ENCODE assay signal across 15 cellular contexts in the genomic region with DNA sequence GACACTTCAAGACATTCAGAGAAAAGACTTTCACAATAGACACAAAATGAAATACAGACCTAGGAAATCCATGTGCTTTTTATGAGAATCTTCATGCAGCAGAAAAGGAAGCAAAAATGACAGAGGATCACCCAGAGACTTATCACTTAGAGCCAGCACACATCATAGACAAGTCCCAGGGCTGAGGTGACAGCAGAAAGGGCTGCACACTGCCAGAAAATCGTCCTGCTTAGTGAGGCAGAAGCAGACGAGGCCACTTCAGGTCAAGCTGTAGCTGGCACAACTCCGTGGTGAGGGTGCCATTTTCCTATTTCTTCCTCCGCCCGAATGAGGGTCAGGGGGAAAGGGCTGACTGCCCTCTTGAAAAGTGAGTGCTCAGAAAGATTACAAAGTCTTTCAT.
DNase-seq lines count a peak whose midpoint lies in the region; ATAC-seq and TF ChIP-seq lines count a peak whose summit lies in the region.
"Had no signal": no experiment of that assay in that cellular context is flagged by ENCODE, and none has a peak within 500 bp of the region (broad histone marks: within the 10 kb centered on the region; RNA-seq: fewer than 3 reads in every experiment).

No MANE protein-coding gene starts in this region.

- peaks cover under 1% of the 10 kb centered on the region for H3K9me3 Mint-ChIP-seq in activated CD4-positive, alpha-beta T cell treated with anti-CD3 and anti-CD28 coated beads for 36 hours (ENCODE audit: low read depth)
- H3K9me3 Mint-ChIP-seq in activated CD4-positive, alpha-beta T cell treated with anti-CD3 and anti-CD28 coated beads, Interleukin-2, amount 10 ng/mL, durations not matched to agents 7 days and 5 days: peaks cover 11% of the 10 kb centered on the region
- H3K9me3 Mint-ChIP-seq: CD8-positive, alpha-beta T cell had no signal

- H3K4me3 ChIP-seq in endocrine pancreas (ENCODE audit: control insufficient read depth, insufficient read depth, low read length) (peak overlapping the region; percentile 70), testis (no peak overlapping the region), vagina (no peak overlapping the region), esophagus squamous epithelium (no peak overlapping the region)
- H3K4me3 ChIP-seq: cardiac muscle cell had no signal

- CTCF ChIA-PET in activated CD4-positive, alpha-beta T cell treated with anti-CD3 and anti-CD28 coated beads for 36 hours (lab: Charles Lee): interaction anchor here (2.8 kb wide), 1 partner anchor 10 kb away, joined by 12 read pairs; no protein-coding TSS in a partner anchor
- CTCF ChIA-PET in activated CD4-positive, alpha-beta T cell treated with anti-CD3 and anti-CD28 coated beads, Interleukin-2, amount 10 ng/mL, durations not matched to agents 7 days and 5 days (lab: Charles Lee): no interaction called here

- no peaks in the 10 kb centered on the region for H3K36me3 Mint-ChIP-seq in activated CD4-positive, alpha-beta T cell treated with anti-CD3 and anti-CD28 coated beads for 36 hours (ENCODE audit: low read depth)
- H3K36me3 Mint-ChIP-seq in activated CD4-positive, alpha-beta T cell treated with anti-CD3 and anti-CD28 coated beads, Interleukin-2, amount 10 ng/mL, durations not matched to agents 7 days and 5 days (ENCODE audit: low read depth): peaks cover 3% of the 10 kb centered on the region
- H3K36me3 Mint-ChIP-seq: CD8-positive, alpha-beta T cell had no signal

- H3K4me1 Mint-ChIP-seq in activated CD4-positive, alpha-beta T cell treated with anti-CD3 and anti-CD28 coated beads for 36 hours: peaks cover 16% of the 10 kb centered on the region
- peaks cover 33% of the 10 kb centered on the region for H3K4me1 Mint-ChIP-seq in activated CD4-positive, alpha-beta T cell treated with anti-CD3 and anti-CD28 coated beads, Interleukin-2, amount 10 ng/mL, durations not matched to agents 7 days and 5 days

- H3K27ac Mint-ChIP-seq in activated CD4-positive, alpha-beta T cell treated with anti-CD3 and anti-CD28 coated beads for 36 hours: peak overlapping the region; percentile 30
- H3K27ac Mint-ChIP-seq in activated CD4-positive, alpha-beta T cell treated with anti-CD3 and anti-CD28 coated beads, Interleukin-2, amount 10 ng/mL, durations not matched to agents 7 days and 5 days: no peak overlapping the region
- H3K27ac Mint-ChIP-seq: CD8-positive, alpha-beta T cell had no signal

- intact Hi-C loops in activated CD4-positive, alpha-beta T cell treated with anti-CD3 and anti-CD28 coated beads for 36 hours (cut with DNase I, micrococcal nuclease): no loop called here
- intact Hi-C loops in testis (cut with DNase I; ENCODE audit: low total_unique reads) (no loop called here), vagina (cut with DNase I) (no loop called here), esophagus squamous epithelium (cut with DNase I) (loop anchor here (10.0 kb wide), 1 partner anchor 381 kb away; no protein-coding TSS in a partner anchor)

- no peak overlapping the region for H3K4me3 Mint-ChIP-seq in activated CD4-positive, alpha-beta T cell treated with anti-CD3 and anti-CD28 coated beads for 36 hours
- H3K4me3 Mint-ChIP-seq in activated CD4-positive, alpha-beta T cell treated with anti-CD3 and anti-CD28 coated beads, Interleukin-2, amount 10 ng/mL, durations not matched to agents 7 days and 5 days: no peak overlapping the region
- H3K4me3 Mint-ChIP-seq: CD8-positive, alpha-beta T cell had no signal

- H3K9ac ChIP-seq in endocrine pancreas (ENCODE audit: control insufficient read depth, insufficient read depth, low read length): peak overlapping the region; percentile 31

- H3K9me3 ChIP-seq in endocrine pancreas (ENCODE audit: control insufficient read depth, low read length) (no peaks in the 10 kb centered on the region), testis (no peaks in the 10 kb centered on the region), vagina (no peaks in the 10 kb centered on the region), esophagus squamous epithelium (no peaks in the 10 kb centered on the region)

- no peak for ATAC-seq in activated CD4-positive, alpha-beta T cell treated with anti-CD3 and anti-CD28 coated beads for 36 hours
- ATAC-seq in GM19397 (IDR thresholded peaks at IDR 0.05; ENCODE audit: unreplicated experiment): no peak
- ATAC-seq: CD8-positive, alpha-beta T cell had no signal

- H3K27me3 Mint-ChIP-seq in activated CD4-positive, alpha-beta T cell treated with anti-CD3 and anti-CD28 coated beads for 36 hours: no peaks in the 10 kb centered on the region
- H3K27me3 Mint-ChIP-seq in activated CD4-positive, alpha-beta T cell treated with anti-CD3 and anti-CD28 coated beads, Interleukin-2, amount 10 ng/mL, durations not matched to agents 7 days and 5 days: no peaks in the 10 kb centered on the region

- H3K4me1 ChIP-seq in endocrine pancreas (ENCODE audit: control insufficient read depth, insufficient read depth, low read length) (no peaks in the 10 kb centered on the region), testis (peaks cover 10% of the 10 kb centered on the region), vagina (no peaks in the 10 kb centered on the region), esophagus squamous epithelium (no peaks in the 10 kb centered on the region)

- peak overlapping the region; percentile 26 to 42 for H3K27ac ChIP-seq in testis
- H3K27ac ChIP-seq in vagina: no peak overlapping the region
- no peak overlapping the region for H3K27ac ChIP-seq in esophagus squamous epithelium
- H3K27ac ChIP-seq: cardiac muscle cell had no signal

- no peak for TF ChIP-seq CTCF in testis (IDR thresholded peaks at IDR 0.05)
- no peak for TF ChIP-seq CTCF in vagina (IDR thresholded peaks at IDR 0.05)
- TF ChIP-seq CTCF in esophagus squamous epithelium (IDR thresholded peaks at IDR 0.05): no peak

- TF ChIP-seq POLR2A in testis (IDR thresholded peaks at IDR 0.05) (no peak), vagina (IDR thresholded peaks at IDR 0.05) (no peak), esophagus squamous epithelium (IDR thresholded peaks at IDR 0.05) (no peak)

- no peak for DNase-seq in activated CD4-positive, alpha-beta T cell treated with anti-CD3 and anti-CD28 coated beads for 36 hours
- no peak for DNase-seq in activated CD4-positive, alpha-beta T cell treated with anti-CD3 and anti-CD28 coated beads, Interleukin-2, amount 10 ng/mL, durations not matched to agents 7 days and 5 days
- DNase-seq in NCI-H2227 treated with DMSO at 0.1 percent for 48 hours (lab: John Stamatoyannopoulos, UW) (peak; percentile 53), testis (peak; percentile 51), vagina (ENCODE audit: extremely low spot score in 2 of 2) (no peak), esophagus squamous epithelium (lab: John Stamatoyannopoulos, UW) (no peak)
- DNase-seq: activated CD4-positive, alpha-beta T cell treated with anti-CD3 and anti-CD28 coated beads, Interleukin-2, amount 50 U/mL, for 48 hours; activated gamma-delta T cell treated with Interleukin-2 at 50 U/mL for 16 hours; amniotic stem cell; CD8-positive, alpha-beta T cell; foreskin melanocyte; NK-92 treated with Interleukin-12 subunit alpha and Interleukin-12 subunit beta, amount 100 ng/mL, for 24 hours had no signal

- POLR2A ChIA-PET in activated CD4-positive, alpha-beta T cell treated with anti-CD3 and anti-CD28 coated beads for 36 hours (lab: Charles Lee): no interaction called here
- POLR2A ChIA-PET in activated CD4-positive, alpha-beta T cell treated with anti-CD3 and anti-CD28 coated beads, Interleukin-2, amount 10 ng/mL, durations not matched to agents 7 days and 5 days (lab: Charles Lee): no interaction called here

- WGBS in testis, 2 donors: 33 to 58% methylated on average over 5 of the region's 5 CpGs
- 38 to 57% methylated on average over 5 of the region's 5 CpGs for WGBS in esophagus squamous epithelium, 2 donors

- H3K36me3 ChIP-seq in endocrine pancreas (ENCODE audit: control insufficient read depth, insufficient read depth, low read length) (no peaks in the 10 kb centered on the region), testis (ENCODE audit: low read depth, missing control alignments) (no peaks in the 10 kb centered on the region), vagina (no peaks in the 10 kb centered on the region), esophagus squamous epithelium (no peaks in the 10 kb centered on the region)
- H3K36me3 ChIP-seq: cardiac muscle cell had no signal

- H3K27me3 ChIP-seq in endocrine pancreas (ENCODE audit: control insufficient read depth, insufficient read depth, low read length): no peaks in the 10 kb centered on the region
- H3K27me3 ChIP-seq in testis: no peaks in the 10 kb centered on the region
- H3K27me3 ChIP-seq in vagina: no peaks in the 10 kb centered on the region
- no peaks in the 10 kb centered on the region for H3K27me3 ChIP-seq in esophagus squamous epithelium
- H3K27me3 ChIP-seq: cardiac muscle cell had no signal

Comparison
In these comparisons a context has a peak if more than half of its experiments do, and no peak if none do; other contexts are left out.
1. DNase-seq: peak in NCI-H2227 treated with DMSO at 0.1 percent for 48 hours (single experiment) and testis (single experiment); none in activated CD4-positive, alpha-beta T cell treated with anti-CD3 and anti-CD28 coated beads for 36 hours (single experiment), activated CD4-positive, alpha-beta T cell treated with anti-CD3 and anti-CD28 coated beads, Interleukin-2, amount 10 ng/mL, durations not matched to agents 7 days and 5 days (single experiment), vagina (0 of 2) and esophagus squamous epithelium (single experiment).
2. H3K27ac ChIP-seq: peak in testis (2 of 2); none in vagina (single experiment) and esophagus squamous epithelium (0 of 4).